In genomic region chr14:60220084-60220483, GRCh38 we compare ENCODE assay signal across 15 cellular contexts. TPM values are rescaled to one million over a fixed set of nuclear protein-coding genes. Genes with fewer than 3 reads are reported as not detected.
DNase-seq lines count a peak whose midpoint lies in the region; ATAC-seq and TF ChIP-seq lines count a peak whose summit lies in the region.
"Had no signal": no experiment of that assay in that cellular context is flagged by ENCODE, and none has a peak within 500 bp of the region (broad histone marks: within the 10 kb centered on the region; RNA-seq: fewer than 3 reads in every experiment).

No MANE protein-coding gene starts in this region.

- H3K27me3 ChIP-seq in colonic mucosa = no peaks in the 10 kb centered on the region
- H3K27me3 ChIP-seq: dorsolateral prefrontal cortex, gastroesophageal sphincter, pancreas, testis had no signal

- no peak overlapping the region for H3K27ac ChIP-seq in colonic mucosa
- H3K27ac ChIP-seq: dorsolateral prefrontal cortex, gastroesophageal sphincter, pancreas, testis had no signal

- no peak for DNase-seq in activated T-cell treated with anti-CD3 and anti-CD28 coated beads, Interleukin-2, amount 50 U/mL, for 4 hours
- DNase-seq in activated T-cell treated with anti-CD3 and anti-CD28 coated beads, Interleukin-2, amount 50 U/mL, for 1 hour = no peak
- peak; percentile 16 for DNase-seq in stimulated activated naive CD8-positive, alpha-beta T cell treated with anti-CD3 and anti-CD28 coated beads, Interleukin-15, Interleukin-2, amounts not matched to agents 100 U/mL and 50 U/mL, for 24 hours
- DNase-seq in activated CD8-positive, alpha-beta memory T cell treated with anti-CD3 and anti-CD28 coated beads, Interleukin-2, amount 50 U/mL, for 48 hours = no peak
- DNase-seq in colonic mucosa (no peak), SK-N-DZ (ENCODE audit: low spot score) (no peak)
- DNase-seq: DND-41; dorsolateral prefrontal cortex; NCI-H187 treated with DMSO at 0.1 percent for 48 hours; pancreas; stimulated activated CD4-positive, alpha-beta T cell treated with anti-CD3 and anti-CD28 coated beads, Interleukin-1b, Interleukin-23, amount 100 ng/mL, for 48 hours; testis had no signal

- intact Hi-C loops in colonic mucosa (cut with DNase I) = no loop called here

- no peaks in the 10 kb centered on the region for H3K9me3 Mint-ChIP-seq in activated T-cell treated with anti-CD3 and anti-CD28 coated beads, Interleukin-2, amount 50 U/mL, for 4 hours

- no peaks in the 10 kb centered on the region for H3K36me3 Mint-ChIP-seq in activated T-cell treated with anti-CD3 and anti-CD28 coated beads, Interleukin-2, amount 50 U/mL, for 4 hours (ENCODE audit: insufficient read depth)

- TF ChIP-seq CTCF in colonic mucosa (IDR thresholded peaks at IDR 0.05) = no peak

- no peaks in the 10 kb centered on the region for H3K9me3 ChIP-seq in colonic mucosa
- H3K9me3 ChIP-seq: gastroesophageal sphincter, pancreas, testis had no signal

- ATAC-seq in activated T-cell treated with anti-CD3 and anti-CD28 coated beads, Interleukin-2, amount 50 U/mL, for 4 hours = peak; percentile 61 to 71
- ATAC-seq in HG02571 (IDR thresholded peaks at IDR 0.05; ENCODE audit: unreplicated experiment) (peak; percentile 74), HG03378 (IDR thresholded peaks at IDR 0.05; ENCODE audit: unreplicated experiment) (peak; percentile 80)
- ATAC-seq in stimulated activated naive CD8-positive, alpha-beta T cell treated with anti-CD3 and anti-CD28 coated beads, Interleukin-15, Interleukin-2, amounts not matched to agents 100 U/mL and 50 U/mL, for 24 hours = peak; percentile 67
- ATAC-seq: gastroesophageal sphincter, pancreas had no signal

- no peak overlapping the region for H3K4me3 Mint-ChIP-seq in activated T-cell treated with anti-CD3 and anti-CD28 coated beads, Interleukin-2, amount 50 U/mL, for 4 hours

- no peaks in the 10 kb centered on the region for H3K4me1 ChIP-seq in colonic mucosa
- H3K4me1 ChIP-seq: pancreas, testis had no signal

- no peak overlapping the region for H3K4me3 ChIP-seq in colonic mucosa
- H3K4me3 ChIP-seq: dorsolateral prefrontal cortex, gastroesophageal sphincter, pancreas, testis had no signal

- no peaks in the 10 kb centered on the region for H3K27me3 Mint-ChIP-seq in activated T-cell treated with anti-CD3 and anti-CD28 coated beads, Interleukin-2, amount 50 U/mL, for 4 hours (ENCODE audit: low read depth)

- no peaks in the 10 kb centered on the region for H3K36me3 ChIP-seq in colonic mucosa
- H3K36me3 ChIP-seq: gastroesophageal sphincter, pancreas had no signal

- H3K4me1 Mint-ChIP-seq in activated T-cell treated with anti-CD3 and anti-CD28 coated beads, Interleukin-2, amount 50 U/mL, for 4 hours (ENCODE audit: low read depth) = no peaks in the 10 kb centered on the region

- H3K9ac ChIP-seq in colonic mucosa (ENCODE audit: low read depth in 2 of 2, low read length in 2 of 2) = no peak overlapping the region

RNA-seq across cellular contexts. Expression of gene PPM1A, which starts 28.9 kb away (rescaled TPM):
- total RNA-seq in activated T-cell treated with anti-CD3 and anti-CD28 coated beads, Interleukin-2, amount 50 U/mL, for 4 hours = 10 to 100 TPM; 39.3 to 40.4 (median 40.0) TPM
- 100 to 1,000 TPM in 1 of 2 donors, 10 to 100 TPM in 1; 63.0 to 126 TPM for total RNA-seq in colonic mucosa
- 13.4 and 13.7 TPM in 2 replicates for polyA plus RNA-seq in SK-N-DZ (2014; cell fraction: cytosol; rRNA removed)
- polyA plus RNA-seq in SK-N-DZ (2014; cell fraction: nucleus; rRNA removed) = 17.2 and 20.9 TPM in 2 replicates

RNA-seq across cellular contexts. Expression of gene DHRS7, which starts 54.9 kb away (rescaled TPM):
- 10 to 100 TPM; 30.1 to 41.7 (median 35.2) TPM for total RNA-seq in activated T-cell treated with anti-CD3 and anti-CD28 coated beads, Interleukin-2, amount 50 U/mL, for 4 hours
- total RNA-seq in colonic mucosa = 10 to 100 TPM; 82.1 to 87.1 TPM
- polyA plus RNA-seq in SK-N-DZ (2014; cell fraction: cytosol; rRNA removed) = 33.2 and 33.5 TPM in 2 replicates
- polyA plus RNA-seq in SK-N-DZ (2014; cell fraction: nucleus; rRNA removed) = 20.2 and 30.1 TPM in 2 replicates
